19 cellular contexts compared by ENCODE assay signal in the genomic region with DNA sequence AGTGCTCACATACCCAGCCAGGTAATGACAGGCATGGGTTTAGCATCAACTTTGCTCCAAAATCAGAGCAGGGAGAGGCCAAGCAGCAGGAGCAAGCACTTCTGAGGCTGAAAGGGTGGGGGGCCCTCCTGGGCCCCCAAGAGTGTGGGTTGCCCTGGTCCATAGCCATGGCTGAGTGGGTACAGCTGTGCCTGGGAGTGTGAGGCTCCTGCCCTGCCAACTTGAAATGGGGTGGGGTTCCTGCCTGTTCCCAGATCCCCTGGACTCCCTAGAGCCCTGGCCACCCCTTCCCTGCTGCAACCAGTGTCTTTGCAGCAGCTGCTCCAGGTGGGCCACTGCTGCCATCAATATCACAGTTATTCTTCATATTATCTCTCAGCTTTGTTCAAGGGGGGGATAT.
DNase-seq lines count a peak whose midpoint lies in the region; ATAC-seq and TF ChIP-seq lines count a peak whose summit lies in the region.
"Had no signal": no experiment of that assay in that cellular context is flagged by ENCODE, and none has a peak within 500 bp of the region (broad histone marks: within the 10 kb centered on the region; RNA-seq: fewer than 3 reads in every experiment).

No MANE protein-coding gene starts in this region.

- H3K9me3 ChIP-seq in neuronal stem cell (replicated peaks in 1 of 2; ENCODE audit: control insufficient read depth in 2 of 2, insufficient read depth in 1 of 2, low read depth in 1 of 2, low read length in 2 of 2), result peaks cover 5 to 8% of the 10 kb centered on the region in 2 donors
- H3K9me3 ChIP-seq: A549 had no signal

- no peak for DNase-seq in HFFc6
- no peak for DNase-seq in endothelial cell (ENCODE audit: low spot score)
- no peak for DNase-seq in neuronal stem cell (ENCODE audit: low spot score)
- DNase-seq in stimulated activated effector memory CD8-positive, alpha-beta T cell treated with anti-CD3 and anti-CD28 coated beads, Interleukin-12 subunit alpha, Interleukin-12 subunit beta, amount 100 ng/mL, for 72 hours (ENCODE audit: low spot score in 2 of 2), result no peak
- no peak for DNase-seq in stimulated activated CD4-positive, alpha-beta T cell treated with anti-CD3 and anti-CD28 coated beads, Interleukin-1b, Interleukin-23, amount 100 ng/mL, for 48 hours
- DNase-seq in germinal center (ENCODE audit: low spot score), result no peak
- DNase-seq in NCI-H1930 (lab: John Stamatoyannopoulos, UW), result no peak
- DNase-seq: 8988T; C1 segment of cervical spinal cord; Calu3; CD4-positive, alpha-beta memory T cell; COR-L47; DMS53; DND-41; H9 had no signal

- H3K4me3 ChIP-seq in neuronal stem cell (ENCODE audit: low read length in 2 of 2), result no peak overlapping the region
- H3K4me3 ChIP-seq: A549, GM23338 had no signal

- no peaks in the 10 kb centered on the region for H3K4me1 ChIP-seq in neuronal stem cell (ENCODE audit: control insufficient read depth in 2 of 2, insufficient read depth in 1 of 2, low read depth in 1 of 2, low read length in 2 of 2)
- H3K4me1 ChIP-seq: A549 had no signal

- no peaks in the 10 kb centered on the region for H3K36me3 ChIP-seq in neuronal stem cell (replicated peaks in 1 of 2; ENCODE audit: control insufficient read depth in 2 of 2, insufficient read depth in 2 of 2, low read length in 2 of 2)

- peak overlapping the region; percentile 48 for H3K14ac ChIP-seq in neuronal stem cell (ENCODE audit: low read length)

- no peak overlapping the region for H3K27ac ChIP-seq in neuronal stem cell (replicated peaks; ENCODE audit: low read length)
- H3K27ac ChIP-seq: A549 had no signal

- H3K4me1 Mint-ChIP-seq in HFFc6 (ENCODE audit: low read depth) (peaks cover 41% of the 10 kb centered on the region), endothelial cell (ENCODE audit: unreplicated experiment) (no peaks in the 10 kb centered on the region)
- no peaks in the 10 kb centered on the region for H3K4me1 Mint-ChIP-seq in stimulated activated effector memory CD8-positive, alpha-beta T cell treated with anti-CD3 and anti-CD28 coated beads, Interleukin-12 subunit alpha, Interleukin-12 subunit beta, amount 100 ng/mL, for 72 hours
- H3K4me1 Mint-ChIP-seq: CD4-positive, alpha-beta memory T cell had no signal

- peak; percentile 39 for ATAC-seq in stimulated activated effector memory CD8-positive, alpha-beta T cell treated with anti-CD3 and anti-CD28 coated beads, Interleukin-12 subunit alpha, Interleukin-12 subunit beta, amount 100 ng/mL, for 72 hours
- no peak for ATAC-seq in GM18867 (IDR thresholded peaks at IDR 0.05; ENCODE audit: unreplicated experiment)
- ATAC-seq: A549, GM23338, HCT116 had no signal

- H3K4me2 ChIP-seq in neuronal stem cell (ENCODE audit: insufficient read depth, low read length, poor library complexity, severe bottlenecking), result no peak overlapping the region
- H3K4me2 ChIP-seq: A549, GM23338 had no signal

- H3K27me3 Mint-ChIP-seq in HFFc6 (ENCODE audit: insufficient read depth) (no peaks in the 10 kb centered on the region), endothelial cell (ENCODE audit: unreplicated experiment) (peaks cover 3% of the 10 kb centered on the region)
- H3K27me3 Mint-ChIP-seq: CD4-positive, alpha-beta memory T cell had no signal

- no peak overlapping the region for H3K4ac ChIP-seq in neuronal stem cell (ENCODE audit: low read length)

- H4K8ac ChIP-seq in neuronal stem cell (ENCODE audit: low read depth, low read length), result no peak overlapping the region

- TF ChIP-seq CTCF in HFFc6 (IDR thresholded peaks at IDR 0.05) (no peak), endothelial cell (IDR thresholded peaks at IDR 0.05; ENCODE audit: unreplicated experiment) (no peak)

- no peak overlapping the region for H3K4me3 Mint-ChIP-seq in HFFc6
- H3K4me3 Mint-ChIP-seq in endothelial cell (ENCODE audit: unreplicated experiment), result peak overlapping the region; percentile 18
- no peak overlapping the region for H3K4me3 Mint-ChIP-seq in stimulated activated effector memory CD8-positive, alpha-beta T cell treated with anti-CD3 and anti-CD28 coated beads, Interleukin-12 subunit alpha, Interleukin-12 subunit beta, amount 100 ng/mL, for 72 hours
- H3K4me3 Mint-ChIP-seq: CD4-positive, alpha-beta memory T cell; GM23338; H9 had no signal

- no peak overlapping the region for H2AK5ac ChIP-seq in neuronal stem cell (ENCODE audit: low read depth, low read length)

- H2BK12ac ChIP-seq in neuronal stem cell (ENCODE audit: low read length), result no peak overlapping the region

- no peak overlapping the region for H3K9ac ChIP-seq in neuronal stem cell (ENCODE audit: low read depth, low read length, poor library complexity)

- H3K79me1 ChIP-seq in neuronal stem cell (ENCODE audit: low read depth, low read length), result no peaks in the 10 kb centered on the region

- H4K91ac ChIP-seq in neuronal stem cell (ENCODE audit: low read depth, low read length, poor library complexity), result no peak overlapping the region

- H2BK15ac ChIP-seq in neuronal stem cell (ENCODE audit: low read length), result no peak overlapping the region

- peaks cover 21% of the 10 kb centered on the region for H3K36me3 Mint-ChIP-seq in HFFc6 (ENCODE audit: low read depth)
- peaks cover 11% of the 10 kb centered on the region for H3K36me3 Mint-ChIP-seq in endothelial cell (ENCODE audit: low read depth, unreplicated experiment)
- H3K36me3 Mint-ChIP-seq in stimulated activated effector memory CD8-positive, alpha-beta T cell treated with anti-CD3 and anti-CD28 coated beads, Interleukin-12 subunit alpha, Interleukin-12 subunit beta, amount 100 ng/mL, for 72 hours, result no peaks in the 10 kb centered on the region
- H3K36me3 Mint-ChIP-seq: CD4-positive, alpha-beta memory T cell had no signal

- no peak overlapping the region for H2BK120ac ChIP-seq in neuronal stem cell (ENCODE audit: low read depth, low read length)

- H3K18ac ChIP-seq in neuronal stem cell (ENCODE audit: low read length), result no peak overlapping the region

- H2AFZ ChIP-seq in neuronal stem cell (ENCODE audit: low read length), result no peak overlapping the region
- H2AFZ ChIP-seq: GM23338 had no signal

- no peak overlapping the region for H3K23ac ChIP-seq in neuronal stem cell (ENCODE audit: low read depth, low read length, poor library complexity)

- no peaks in the 10 kb centered on the region for H3K27me3 ChIP-seq in neuronal stem cell (ENCODE audit: control insufficient read depth in 3 of 3, insufficient read depth in 3 of 3, low read depth in 1 of 3, low read length in 3 of 3)

- no peak overlapping the region for H2BK5ac ChIP-seq in neuronal stem cell (ENCODE audit: low read length)

- H3K9me3 Mint-ChIP-seq in HFFc6 (peaks cover 5% of the 10 kb centered on the region; the same call in 1 of the 2 replicates), endothelial cell (ENCODE audit: unreplicated experiment) (peaks cover 5% of the 10 kb centered on the region)
- H3K9me3 Mint-ChIP-seq in stimulated activated effector memory CD8-positive, alpha-beta T cell treated with anti-CD3 and anti-CD28 coated beads, Interleukin-12 subunit alpha, Interleukin-12 subunit beta, amount 100 ng/mL, for 72 hours, result no peaks in the 10 kb centered on the region
- H3K9me3 Mint-ChIP-seq: CD4-positive, alpha-beta memory T cell had no signal

- H3K27ac Mint-ChIP-seq in HFFc6 (0 out of 2 replicates have a peak overlapping the region, but pooled peaks have one; percentile 61), endothelial cell (ENCODE audit: unreplicated experiment) (no peak overlapping the region)
- no peak overlapping the region for H3K27ac Mint-ChIP-seq in stimulated activated effector memory CD8-positive, alpha-beta T cell treated with anti-CD3 and anti-CD28 coated beads, Interleukin-12 subunit alpha, Interleukin-12 subunit beta, amount 100 ng/mL, for 72 hours
- H3K27ac Mint-ChIP-seq: CD4-positive, alpha-beta memory T cell; GM23338; H9 had no signal
